8 cellular contexts compared by ENCODE assay signal in genomic region chr15:85795320-85795668, GRCh38. TPM values are rescaled to one million over a fixed set of nuclear protein-coding genes. Genes with fewer than 3 reads are reported as not detected.
DNase-seq lines count a peak whose midpoint lies in the region; ATAC-seq, FAIRE-seq and TF ChIP-seq lines count a peak whose summit lies in the region.

No MANE protein-coding gene starts in this region.

- no peak overlapping the region for H2BK120ac ChIP-seq in mesendoderm (ENCODE audit: low read depth, low read length)

- ATAC-seq in A549 (no peak; a peak in 1 of 6 replicates), GM21360 (IDR thresholded peaks at IDR 0.05; ENCODE audit: unreplicated experiment) (peak; percentile 7), GM21526 (IDR thresholded peaks at IDR 0.05; ENCODE audit: low FRiP score, unreplicated experiment) (no peak)

- no peak for TF ChIP-seq POLR2A in A549 (IDR thresholded peaks at IDR 0.05; ENCODE audit: low read length)

- TF ChIP-seq CTCF in A549 (IDR thresholded peaks at IDR 0.05) = no peak

- no peak overlapping the region for H4K8ac ChIP-seq in mesendoderm (ENCODE audit: low read depth, low read length)

- no peak overlapping the region for H3K18ac ChIP-seq in mesendoderm (ENCODE audit: low read length)

- H3K36me3 ChIP-seq in adipocyte (ENCODE audit: control insufficient read depth, insufficient read depth, low read length, severe bottlenecking) (no peaks in the 10 kb centered on the region), mesendoderm (ENCODE audit: control insufficient read depth, insufficient read depth, low read length) (no peaks in the 10 kb centered on the region)

- peak overlapping the region; percentile 23 for H4K5ac ChIP-seq in mesendoderm (ENCODE audit: low read length)

- peaks cover 22% of the 10 kb centered on the region for H3K79me1 ChIP-seq in mesendoderm (ENCODE audit: low read length)

- H3K27ac ChIP-seq in A549 (peak overlapping the region; percentile 69 to 76), mesendoderm (ENCODE audit: low read depth, low read length) (no peak overlapping the region)

- DNase-seq in A549 (ENCODE audit: low read depth in 1 of 2, low spot score in 1 of 2) = no peak
- DNase-seq in adipocyte (ENCODE audit: low read depth) = no peak
- DNase-seq in mesendoderm = no peak
- no peak for DNase-seq in activated gamma-delta T cell (lab: John Stamatoyannopoulos, UW)
- DNase-seq in HCEC 1CT = no peak
- no peak for DNase-seq in globus pallidus (ENCODE audit: low spot score)

- WGBS in A549 (ENCODE audit: missing lambda C conversion rate) = 35% methylated on average over 8 of the region's 8 CpGs
- no CpG with 5 or more reads among the region's 8 CpGs for WGBS in mesendoderm (ENCODE audit: extremely low coverage, insufficient coverage, low lambda C conversion rate)

- no peaks in the 10 kb centered on the region for H3K9me3 ChIP-seq in A549
- no peaks in the 10 kb centered on the region for H3K9me3 ChIP-seq in adipocyte (ENCODE audit: control insufficient read depth, low read length)

- peaks cover 19% of the 10 kb centered on the region for H3K4me1 ChIP-seq in A549
- H3K4me1 ChIP-seq in adipocyte (ENCODE audit: control insufficient read depth, insufficient read depth, low read length) = peaks cover 16% of the 10 kb centered on the region
- peaks cover 10% of the 10 kb centered on the region for H3K4me1 ChIP-seq in mesendoderm (ENCODE audit: control insufficient read depth, low read depth, low read length)

- no peak overlapping the region for H3K23ac ChIP-seq in mesendoderm (ENCODE audit: low read length)

- no peak overlapping the region for H2BK15ac ChIP-seq in mesendoderm (replicated peaks; ENCODE audit: low read depth)

- peak overlapping the region; percentile 95 for H3K4me2 ChIP-seq in A549
- H3K4me2 ChIP-seq in mesendoderm (ENCODE audit: low read length) = peak overlapping the region; percentile 56

- H3K9ac ChIP-seq in adipocyte (ENCODE audit: low read length) (peak overlapping the region; percentile 74), mesendoderm (ENCODE audit: low read length) (peak overlapping the region; percentile 60)

- CTCF ChIA-PET in A549 (lab: Yijun Ruan, JAX) = interaction anchor here (1.3 to 2.7 kb wide), 3 partner anchors 33 to 499 kb away, joined by 3 to 14 read pairs (median 3); no protein-coding TSS in a partner anchor

- POLR2A ChIA-PET in A549 (lab: Yijun Ruan, JAX) = interaction anchor here (0.9 to 1.2 kb wide), 2 partner anchors 9 to 40 kb away, joined by 4 to 6 read pairs; no protein-coding TSS in a partner anchor

- H2AK5ac ChIP-seq in mesendoderm (ENCODE audit: low read length) = no peak overlapping the region

- H2BK5ac ChIP-seq in mesendoderm (ENCODE audit: low read length) = no peak overlapping the region

- H3K4me3 ChIP-seq in A549 (peak overlapping the region; percentile 47), adipocyte (ENCODE audit: low read length) (peak overlapping the region; percentile 84), mesendoderm (ENCODE audit: low read length) (no peak overlapping the region)

- peaks cover 30% of the 10 kb centered on the region for H3K79me2 ChIP-seq in mesendoderm (ENCODE audit: control insufficient read depth, insufficient read depth, low read length)

- TF ChIP-seq EP300 in A549 (IDR thresholded peaks at IDR 0.05) = no peak

- TF ChIP-seq RAD21 in A549 (conservative IDR thresholded peaks at IDR 0.05 in 1 of 2, IDR thresholded peaks at IDR 0.05 in 1 of 2) = no peak

- peaks cover 13% of the 10 kb centered on the region for H3K27me3 ChIP-seq in adipocyte (replicated peaks; ENCODE audit: control insufficient read depth, insufficient read depth, low read length)
- H3K27me3 ChIP-seq in mesendoderm (ENCODE audit: insufficient read depth, low read length, poor library complexity) = no peaks in the 10 kb centered on the region

- H3K4ac ChIP-seq in mesendoderm (ENCODE audit: low read depth, low read length) = no peak overlapping the region

- FAIRE-seq in A549 (lab: Jason Lieb, UNC) = no peak

- H3K56ac ChIP-seq in mesendoderm (ENCODE audit: low read length) = peak overlapping the region; percentile 80

TF ChIP-seq in A549, 52 proteins besides CTCF, POLR2A, EP300 and RAD21:
- no peak for TF ChIP-seq CBX8 (IDR thresholded peaks at IDR 0.05)
- no peak for TF ChIP-seq EHF (CRISPR knock-in tag; IDR thresholded peaks at IDR 0.05)
- no peak for TF ChIP-seq HES2 (IDR thresholded peaks at IDR 0.05)
- TF ChIP-seq ZFP36 (IDR thresholded peaks at IDR 0.05; ENCODE audit: borderline replicate concordance, partially characterized antibody) = no peak
- TF ChIP-seq, protein P1, sequence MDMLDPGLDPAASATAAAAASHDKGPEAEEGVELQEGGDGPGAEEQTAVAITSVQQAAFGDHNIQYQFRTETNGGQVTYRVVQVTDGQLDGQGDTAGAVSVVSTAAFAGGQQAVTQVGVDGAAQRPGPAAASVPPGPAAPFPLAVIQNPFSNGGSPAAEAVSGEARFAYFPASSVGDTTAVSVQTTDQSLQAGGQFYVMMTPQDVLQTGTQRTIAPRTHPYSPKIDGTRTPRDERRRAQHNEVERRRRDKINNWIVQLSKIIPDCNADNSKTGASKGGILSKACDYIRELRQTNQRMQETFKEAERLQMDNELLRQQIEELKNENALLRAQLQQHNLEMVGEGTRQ (IDR thresholded peaks at IDR 0.05) = no peak
- no peak for TF ChIP-seq SREBF2 (IDR thresholded peaks at IDR 0.05)
- TF ChIP-seq RARB (CRISPR knock-in tag; IDR thresholded peaks at IDR 0.05) = no peak
- TF ChIP-seq FOXS1 (CRISPR knock-in tag; IDR thresholded peaks at IDR 0.05) = no peak
- TF ChIP-seq REST (IDR thresholded peaks at IDR 0.05) = no peak
- TF ChIP-seq, protein P2, sequence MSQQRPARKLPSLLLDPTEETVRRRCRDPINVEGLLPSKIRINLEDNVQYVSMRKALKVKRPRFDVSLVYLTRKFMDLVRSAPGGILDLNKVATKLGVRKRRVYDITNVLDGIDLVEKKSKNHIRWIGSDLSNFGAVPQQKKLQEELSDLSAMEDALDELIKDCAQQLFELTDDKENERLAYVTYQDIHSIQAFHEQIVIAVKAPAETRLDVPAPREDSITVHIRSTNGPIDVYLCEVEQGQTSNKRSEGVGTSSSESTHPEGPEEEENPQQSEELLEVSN (IDR thresholded peaks at IDR 0.05; ENCODE audit: borderline replicate concordance, low read depth) = no peak
- TF ChIP-seq CEBPB (IDR thresholded peaks at IDR 0.05) = no peak
- TF ChIP-seq PHF8 (IDR thresholded peaks at IDR 0.05; ENCODE audit: borderline replicate concordance, low read depth) = no peak
- TF ChIP-seq ELK1 (IDR thresholded peaks at IDR 0.05; ENCODE audit: low read depth, low read length) = no peak
- TF ChIP-seq RNF2 (IDR thresholded peaks at IDR 0.05; ENCODE audit: borderline replicate concordance, low read depth) = no peak

RNA-seq across cellular contexts. Expression of gene KLHL25, which starts 0.6 kb away (rescaled TPM):
- polyA plus RNA-seq in A549 (2011; rRNA removed) = 3.2 and 4.0 TPM in 2 replicates
- 6.8 and 8.5 TPM in 2 replicates for polyA plus RNA-seq in A549 (2012; cell fraction: cytosol; rRNA removed)
- 18.2 and 22.8 TPM in 2 replicates for polyA plus RNA-seq in A549 (2012; cell fraction: nucleus; rRNA removed)
- polyA plus RNA-seq in A549 (2017; fragmentation: RNase III; extraction: RNeasy Plus Mini Kit Qiagen cat#74134 plus additional on column Dnase treatment) = 4.6 to 6.1 TPM (median 5.6 TPM) in 3 replicates
- polyA minus RNA-seq in A549 (2011; rRNA and poly(A)+ RNA removed) = 4.0 and 6.4 TPM in 2 replicates
- polyA plus RNA-seq in mesendoderm (2013, experiment 1 of 2) = 4.3 TPM
- polyA plus RNA-seq in mesendoderm (2013, experiment 2 of 2) = 4.4 TPM
